Comparison of ENCODE assay signal across 22 cellular contexts in genomic region chr15:77099741-77100463, GRCh38. TPM values are rescaled to one million over a fixed set of nuclear protein-coding genes. Genes with fewer than 3 reads are reported as not detected.
DNase-seq lines count a peak whose midpoint lies in the region; ATAC-seq, FAIRE-seq and TF ChIP-seq lines count a peak whose summit lies in the region.
"Had no signal": no experiment of that assay in that cellular context is flagged by ENCODE, and none has a peak within 500 bp of the region (broad histone marks: within the 10 kb centered on the region; RNA-seq: fewer than 3 reads in every experiment).

No MANE protein-coding gene starts in this region.

- H3K36me3 ChIP-seq in HepG2 (replicated peaks in 1 of 2; ENCODE audit: control insufficient read depth in 1 of 2, insufficient read depth in 2 of 2, low read length in 2 of 2) (no peaks in the 10 kb centered on the region), right lobe of liver (no peaks in the 10 kb centered on the region), OCI-LY3 (replicated peaks; ENCODE audit: low read depth, low read length) (no peaks in the 10 kb centered on the region), esophagus muscularis mucosa (no peaks in the 10 kb centered on the region), spleen (no peaks in the 10 kb centered on the region)
- H3K36me3 ChIP-seq: BE2C had no signal

- POLR2A ChIA-PET in HepG2 (lab: Yijun Ruan, JAX), result no interaction called here

- TF ChIP-seq CTCF in HepG2 (CRISPR knock-in tag; IDR thresholded peaks at IDR 0.05) (no peak), right lobe of liver (IDR thresholded peaks at IDR 0.05) (no peak), OCI-LY3 (IDR thresholded peaks at IDR 0.05; ENCODE audit: low read depth, low read length) (no peak), esophagus muscularis mucosa (IDR thresholded peaks at IDR 0.05) (no peak), spleen (IDR thresholded peaks at IDR 0.05 in 8 of 11, conservative IDR thresholded peaks at IDR 0.05 in 3 of 11) (no peak)

- WGBS in HepG2 (ENCODE audit: low lambda C conversion rate), result 55% methylated on average over 3 of the region's 4 CpGs
- WGBS in right lobe of liver (ENCODE audit: insufficient coverage, low coverage, low lambda C conversion rate, missing lambda C conversion rate), result no CpG with 5 or more reads among the region's 4 CpGs
- WGBS in esophagus muscularis mucosa, result 90% methylated on average over 2 of the region's 4 CpGs
- 42 to 84% (median 81%) methylated on average over 3 to 4 of the region's 4 CpGs for WGBS in spleen, 5 donors

- H3K79me2 ChIP-seq in HepG2 (ENCODE audit: insufficient read depth, low read length), result no peaks in the 10 kb centered on the region
- no peaks in the 10 kb centered on the region for H3K79me2 ChIP-seq in OCI-LY3 (ENCODE audit: low read length)

- H3K9ac ChIP-seq in HepG2 (ENCODE audit: insufficient read depth, low read depth, low read length) (no peak overlapping the region), OCI-LY3 (ENCODE audit: low read length) (no peak overlapping the region)

- H3K27ac ChIP-seq in HepG2 (ENCODE audit: extremely low read length, insufficient read depth, low read length), result no peak overlapping the region
- H3K27ac ChIP-seq in right lobe of liver, result no peak overlapping the region
- H3K27ac ChIP-seq in OCI-LY3 (ENCODE audit: low read length), result no peak overlapping the region
- H3K27ac ChIP-seq in esophagus muscularis mucosa (replicated peaks in 1 of 4), result no peak overlapping the region
- no peak overlapping the region for H3K27ac ChIP-seq in spleen
- H3K27ac ChIP-seq: HL-60 had no signal

- no peak for FAIRE-seq in HepG2 (lab: Jason Lieb, UNC)
- FAIRE-seq: GM12892 had no signal

- peak; percentile 53 for ATAC-seq in HepG2
- ATAC-seq in right lobe of liver, result no peak
- peak; percentile 67 to 78 for ATAC-seq in naive B cell (ENCODE audit: low read depth in 2 of 2)

- CTCF ChIA-PET in HepG2 (lab: Yijun Ruan, JAX; ENCODE audit: low intra/inter-chr PET ratio, low total read pairs), result no interaction called here

- H3K27ac Mint-ChIP-seq in naive B cell, result peak overlapping the region in 4 of 6 donors; percentile 41 to 82 (median 64)
- H3K27ac Mint-ChIP-seq: CD4-positive, CD25-positive, alpha-beta regulatory T cell; H9; IgD-negative memory B cell had no signal

- H2AFZ ChIP-seq in HepG2 (ENCODE audit: low read length) (no peak overlapping the region), OCI-LY3 (ENCODE audit: low read depth, low read length) (no peak overlapping the region)

- H4K20me1 ChIP-seq in HepG2 (ENCODE audit: insufficient read depth, low read length) (no peaks in the 10 kb centered on the region), OCI-LY3 (ENCODE audit: insufficient read depth, low read length) (no peaks in the 10 kb centered on the region)

- H3K4me1 ChIP-seq in HepG2 (ENCODE audit: insufficient read depth, low read length) (peaks cover 31% of the 10 kb centered on the region), right lobe of liver (no peaks in the 10 kb centered on the region), OCI-LY3 (ENCODE audit: low read length) (peaks cover 22% of the 10 kb centered on the region), esophagus muscularis mucosa (peaks cover 0 to 10% (median 1%) of the 10 kb centered on the region in 4 donors), spleen (peaks cover 0 to 18% (median 4%) of the 10 kb centered on the region in 6 donors)
- H3K4me1 ChIP-seq: BE2C had no signal

- H3K36me3 Mint-ChIP-seq in naive B cell, result no peaks in the 10 kb centered on the region
- H3K36me3 Mint-ChIP-seq: CD4-positive, CD25-positive, alpha-beta regulatory T cell; CD8-positive, alpha-beta memory T cell had no signal

- TF ChIP-seq POLR2A in HepG2 (IDR thresholded peaks at IDR 0.05; ENCODE audit: insufficient read depth in 1 of 2, low read depth in 2 of 2, low read length in 2 of 2) (no peak), right lobe of liver (IDR thresholded peaks at IDR 0.05) (no peak), esophagus muscularis mucosa (IDR thresholded peaks at IDR 0.05; ENCODE audit: low read depth) (no peak), spleen (IDR thresholded peaks at IDR 0.05) (no peak)

- TF ChIP-seq EP300 in HepG2 (IDR thresholded peaks at IDR 0.05; ENCODE audit: low read depth in 2 of 2, low read length in 2 of 2) (no peak), HepG2 (CRISPR knock-in tag; IDR thresholded peaks at IDR 0.05; ENCODE audit: borderline replicate concordance) (no peak), esophagus muscularis mucosa (IDR thresholded peaks at IDR 0.05) (no peak)

- BruUV-seq in HepG2 (replicated peaks; lab: Mats Ljungman, UMichigan), result no TSS peak

- no peaks in the 10 kb centered on the region for H3K9me3 ChIP-seq in HepG2 (ENCODE audit: low read length)
- no peaks in the 10 kb centered on the region for H3K9me3 ChIP-seq in right lobe of liver
- H3K9me3 ChIP-seq in OCI-LY3 (ENCODE audit: insufficient read depth, low read length), result no peaks in the 10 kb centered on the region
- no peaks in the 10 kb centered on the region for H3K9me3 ChIP-seq in esophagus muscularis mucosa
- no peaks in the 10 kb centered on the region for H3K9me3 ChIP-seq in spleen
- H3K9me3 ChIP-seq: BE2C had no signal

- H3K4me2 ChIP-seq in HepG2 (ENCODE audit: low read depth, low read length), result no peak overlapping the region
- H3K4me2 ChIP-seq in OCI-LY3 (ENCODE audit: low read length), result peak overlapping the region; percentile 21; the same call in 1 of the 2 replicates

- H3K27me3 ChIP-seq in HepG2 (ENCODE audit: control insufficient read depth in 1 of 2, insufficient read depth in 2 of 2, low read length in 2 of 2) (no peaks in the 10 kb centered on the region), right lobe of liver (no peaks in the 10 kb centered on the region), OCI-LY3 (ENCODE audit: low read depth, low read length) (no peaks in the 10 kb centered on the region), esophagus muscularis mucosa (peaks cover 0 to 6% (median 0%) of the 10 kb centered on the region in 4 donors), spleen (replicated peaks in 1 of 7) (no peaks in the 10 kb centered on the region)
- H3K27me3 ChIP-seq: BE2C had no signal

- in situ Hi-C loops in HepG2 (cut with HindIII; ENCODE audit: extremely low pct_ligation_motif_present, low pct_unique_long_range_greater_than_20kb), result no loop called here

- no peak overlapping the region for H3K4me3 ChIP-seq in HepG2 (replicated peaks in 1 of 3; ENCODE audit: insufficient read depth in 1 of 3, low read depth in 2 of 3, low read length in 3 of 3)
- H3K4me3 ChIP-seq in right lobe of liver, result no peak overlapping the region
- H3K4me3 ChIP-seq in OCI-LY3 (ENCODE audit: low read length), result no peak overlapping the region
- H3K4me3 ChIP-seq in esophagus muscularis mucosa, result no peak overlapping the region
- no peak overlapping the region for H3K4me3 ChIP-seq in spleen

- H3K9me3 Mint-ChIP-seq in naive B cell, result no peaks in the 10 kb centered on the region
- H3K9me3 Mint-ChIP-seq: CD4-positive, CD25-positive, alpha-beta regulatory T cell; CD8-positive, alpha-beta memory T cell; H9; IgD-negative memory B cell had no signal

- peaks cover 0 to 5% (median 0%) of the 10 kb centered on the region in 3 donors for H3K27me3 Mint-ChIP-seq in naive B cell
- H3K27me3 Mint-ChIP-seq: IgD-negative memory B cell had no signal

- TF ChIP-seq RAD21 in HepG2 (CRISPR knock-in tag; IDR thresholded peaks at IDR 0.05), result no peak

- H3K4me3 Mint-ChIP-seq in naive B cell, result peak overlapping the region in 3 of 8 donors; percentile 22 to 45 (median 44)
- H3K4me3 Mint-ChIP-seq: CD4-positive, CD25-positive, alpha-beta regulatory T cell; CD8-positive, alpha-beta memory T cell; H9; IgD-negative memory B cell had no signal

- peaks cover 11 to 16% (median 13%) of the 10 kb centered on the region in 3 donors for H3K4me1 Mint-ChIP-seq in naive B cell
- H3K4me1 Mint-ChIP-seq: CD4-positive, CD25-positive, alpha-beta regulatory T cell; CD8-positive, alpha-beta memory T cell had no signal

- DNase-seq in HepG2 (ENCODE audit: low spot score) (no peak), right lobe of liver (no peak), naive B cell (no peak), esophagus muscularis mucosa (ENCODE audit: extremely low spot score) (no peak), spleen (no peak), NCI-H1930 (lab: John Stamatoyannopoulos, UW) (no peak)
- DNase-seq: BE2C; C1 segment of cervical spinal cord; CD4-positive, CD25-positive, alpha-beta regulatory T cell; CD8-positive, alpha-beta memory T cell; COR-L47; DMS 273 treated with DMSO at 0.1 percent for 48 hours; DMS53; DND-41; EL; GOT3; H9; KBM-7 had no signal

- intact Hi-C loops in HepG2 (cut with micrococcal nuclease; ENCODE audit: unreplicated experiment) (no loop called here), right lobe of liver (cut with DNase I) (no loop called here), esophagus muscularis mucosa (cut with DNase I) (no loop called here), spleen (cut with DNase I; ENCODE audit: low total_unique reads) (no loop called here)

RNA-seq across cellular contexts. Expression of gene TSPAN3, which starts 29.0 kb away (rescaled TPM):
- 102 and 170 TPM in 2 replicates for total RNA-seq in HepG2 (2016; rRNA removed; fragmentation: Illumina TruSeq; extraction: Trizol)
- 51.2 and 62.4 TPM in 2 replicates for total RNA-seq in HepG2 (2016; cell fraction: cytosol; rRNA removed; fragmentation: Illumina TruSeq; extraction: Trizol; ENCODE audit: low read depth)
- total RNA-seq in HepG2 (2016; cell fraction: insoluble cytoplasmic fraction; rRNA removed; fragmentation: Illumina TruSeq; extraction: Trizol), result 108 and 171 TPM in 2 replicates
- total RNA-seq in HepG2 (2016; cell fraction: membrane; rRNA removed; fragmentation: Illumina TruSeq; extraction: Trizol), result 109 and 138 TPM in 2 replicates
- 128 and 152 TPM in 2 replicates for total RNA-seq in HepG2 (2016; cell fraction: nucleus; rRNA removed; fragmentation: Illumina TruSeq; extraction: Trizol)
- 155 and 167 TPM in 2 replicates for polyA plus RNA-seq in HepG2 (2011; rRNA removed)
- 231 and 297 TPM in 2 replicates for polyA plus RNA-seq in HepG2 (2011; cell fraction: cytosol; rRNA removed)
- 56.3 and 77.8 TPM in 2 replicates for polyA plus RNA-seq in HepG2 (2011; cell fraction: nucleus; rRNA removed)
- polyA plus RNA-seq in HepG2 (2012), result 134 and 159 TPM in 2 replicates
- 52.0 and 77.5 TPM in 2 replicates for polyA plus RNA-seq in HepG2 (2016; cell fraction: cytosol; fragmentation: Illumina TruSeq; extraction: Trizol; ENCODE audit: low read depth)
- 105 and 130 TPM in 2 replicates for polyA plus RNA-seq in HepG2 (2016; cell fraction: insoluble cytoplasmic fraction; fragmentation: Illumina TruSeq; extraction: Trizol; ENCODE audit: low read depth)
- polyA plus RNA-seq in HepG2 (2016; cell fraction: membrane; fragmentation: Illumina TruSeq; extraction: Trizol; ENCODE audit: low read depth), result 93.2 and 115 TPM in 2 replicates
- 217 and 229 TPM in 2 replicates for polyA plus RNA-seq in HepG2 (2016; cell fraction: nucleus; fragmentation: Illumina TruSeq; extraction: Trizol; ENCODE audit: insufficient read depth, low read depth)
- 238 and 277 TPM in 2 replicates for polyA minus RNA-seq in HepG2 (2011; rRNA and poly(A)+ RNA removed; ENCODE audit: low replicate concordance)
- polyA minus RNA-seq in HepG2 (2011; cell fraction: cytosol; rRNA and poly(A)+ RNA removed), result 83.9 and 119 TPM in 2 replicates
- 38.1 and 56.6 TPM in 2 replicates for polyA minus RNA-seq in HepG2 (2011; cell fraction: nucleus; rRNA and poly(A)+ RNA removed)
- 100 to 1,000 TPM in 1 of 6 experiments, 10 to 100 TPM in 5; 35.6 to 103 (median 63.2) TPM for total RNA-seq in right lobe of liver
- polyA plus RNA-seq in naive B cell (ENCODE audit: low read depth in 6 of 6), result 100 to 1,000 TPM; 418 to 685 (median 569) TPM
- total RNA-seq in esophagus muscularis mucosa, result 100 to 1,000 TPM in 3 of 4 donors, 10 to 100 TPM in 1; 92.2 to 165 (median 131) TPM
- 100 to 1,000 TPM in 6 of 7 donors, 10 to 100 TPM in 1; 98.5 to 276 (median 124) TPM for total RNA-seq in spleen
- polyA plus RNA-seq in spleen, result 100 to 1,000 TPM; 117 to 160 (median 158) TPM

Comparison
In these comparisons a context has a peak if more than half of its experiments do, and no peak if none do; other contexts are left out.
1. ATAC-seq: peak in HepG2 (single experiment) and naive B cell (2 of 2); none in right lobe of liver (0 of 4).